21 cellular contexts compared by ENCODE assay signal in genomic region chr10:86698207-86698940, GRCh38. TPM values are rescaled to one million over a fixed set of nuclear protein-coding genes. Genes with fewer than 3 reads are reported as not detected.
DNase-seq lines count a peak whose midpoint lies in the region; ATAC-seq, FAIRE-seq and TF ChIP-seq lines count a peak whose summit lies in the region.
"Had no signal": no experiment of that assay in that cellular context is flagged by ENCODE, and none has a peak within 500 bp of the region (broad histone marks: within the 10 kb centered on the region; RNA-seq: fewer than 3 reads in every experiment).

No MANE protein-coding gene starts in this region.

- intact Hi-C loops in pancreas (cut with DNase I), result no loop called here
- intact Hi-C loops in Calu3 (cut with micrococcal nuclease; ENCODE audit: unreplicated experiment), result no loop called here

- H3K27me3 ChIP-seq in pancreas, result no peaks in the 10 kb centered on the region

- ATAC-seq in SK-N-SH treated with all-trans-retinoic acid at 6 μM for 48 hours, result peak; percentile 14; the same call in 1 of the 3 replicates
- ATAC-seq in pancreas, result peak; percentile 29 to 70 (median 41)
- ATAC-seq in T-cell (replicated peaks in 1 of 4), result no peak
- ATAC-seq in effector memory CD8-positive, alpha-beta T cell (replicated peaks), result no peak
- ATAC-seq: activated T-helper 17 cell treated with anti-CD3 and anti-CD28 coated beads, Interleukin-2, amount 50 U/mL, for 72 hours had no signal

- 50 to 53% methylated on average over 9 of the region's 9 CpGs for WGBS in pancreas, 2 donors

- H3K4me1 Mint-ChIP-seq in Calu3 (ENCODE audit: low read depth, unreplicated experiment) (no peaks in the 10 kb centered on the region), T-cell (no peaks in the 10 kb centered on the region)
- H3K4me1 Mint-ChIP-seq in effector memory CD8-positive, alpha-beta T cell (ENCODE audit: low read depth in 2 of 2), result peaks cover 0 to 2% of the 10 kb centered on the region in 2 donors
- H3K4me1 Mint-ChIP-seq: activated T-helper 17 cell treated with anti-CD3 and anti-CD28 coated beads, Interleukin-2, amount 50 U/mL, for 72 hours had no signal

- DNase-seq in fibroblast of villous mesenchyme (ENCODE audit: low read depth), result no peak
- peak in 4 of 6 donors; percentile 27 to 53 (median 31) for DNase-seq in pancreas
- no peak for DNase-seq in Calu3
- DNase-seq in T-cell, result no peak
- no peak for DNase-seq in activated CD4-positive, alpha-beta T cell treated with anti-CD3 and anti-CD28 coated beads, Interleukin-2, amount 50 U/mL, for 4 hours
- DNase-seq in effector memory CD8-positive, alpha-beta T cell, result no peak
- DNase-seq: AML-193; MV-4-11; NCI-H2081; NCI-H524 treated with DMSO at 0.1 percent for 48 hours; stimulated activated CD4-positive, alpha-beta T cell treated with anti-CD3 and anti-CD28 coated beads, Interleukin-4, amount 100 ng/mL, for 1 hour; substantia nigra; T-helper 1 cell had no signal

- H3K27ac Mint-ChIP-seq in Calu3 (ENCODE audit: unreplicated experiment), result no peak overlapping the region
- H3K27ac Mint-ChIP-seq in T-cell, result no peak overlapping the region
- no peak overlapping the region for H3K27ac Mint-ChIP-seq in effector memory CD8-positive, alpha-beta T cell
- H3K27ac Mint-ChIP-seq: activated T-helper 17 cell treated with anti-CD3 and anti-CD28 coated beads, Interleukin-2, amount 50 U/mL, for 72 hours had no signal

- H3K36me3 ChIP-seq in HEK293 (ENCODE audit: control insufficient read depth in 2 of 2, insufficient read depth in 1 of 2, low read length in 2 of 2) (no peaks in the 10 kb centered on the region), pancreas (no peaks in the 10 kb centered on the region)
- H3K36me3 ChIP-seq: HAP-1 had no signal

- H3K9me3 Mint-ChIP-seq in Calu3 (ENCODE audit: low read depth, unreplicated experiment) (no peaks in the 10 kb centered on the region), T-cell (no peaks in the 10 kb centered on the region)
- no peaks in the 10 kb centered on the region for H3K9me3 Mint-ChIP-seq in effector memory CD8-positive, alpha-beta T cell
- H3K9me3 Mint-ChIP-seq: activated T-helper 17 cell treated with anti-CD3 and anti-CD28 coated beads, Interleukin-2, amount 50 U/mL, for 72 hours had no signal

- no peak overlapping the region for H3K4me3 Mint-ChIP-seq in Calu3 (ENCODE audit: low read depth, unreplicated experiment)
- H3K4me3 Mint-ChIP-seq in T-cell, result no peak overlapping the region
- no peak overlapping the region for H3K4me3 Mint-ChIP-seq in effector memory CD8-positive, alpha-beta T cell
- H3K4me3 Mint-ChIP-seq: activated T-helper 17 cell treated with anti-CD3 and anti-CD28 coated beads, Interleukin-2, amount 50 U/mL, for 72 hours had no signal

- H3K27me3 Mint-ChIP-seq in Calu3 (ENCODE audit: unreplicated experiment) (peaks cover 19% of the 10 kb centered on the region), T-cell (no peaks in the 10 kb centered on the region)
- H3K27me3 Mint-ChIP-seq in effector memory CD8-positive, alpha-beta T cell, result peaks cover 0 to 7% of the 10 kb centered on the region in 2 donors
- H3K27me3 Mint-ChIP-seq: activated T-helper 17 cell treated with anti-CD3 and anti-CD28 coated beads, Interleukin-2, amount 50 U/mL, for 72 hours had no signal

- H3K9me3 ChIP-seq in HEK293 (ENCODE audit: control insufficient read depth, insufficient read depth, low read depth, low read length) (no peaks in the 10 kb centered on the region), pancreas (no peaks in the 10 kb centered on the region)
- H3K9me3 ChIP-seq: HAP-1 had no signal

- H3K4me3 ChIP-seq in HEK293 (ENCODE audit: low read depth, low read length), result no peak overlapping the region
- H3K4me3 ChIP-seq in fibroblast of villous mesenchyme (ENCODE audit: low read depth, low read length), result no peak overlapping the region
- no peak overlapping the region for H3K4me3 ChIP-seq in pancreas
- H3K4me3 ChIP-seq: HAP-1 had no signal

- no peak overlapping the region for H3K27ac ChIP-seq in HEK293 (ENCODE audit: extremely low read depth, low read depth, low read length)
- no peak overlapping the region for H3K27ac ChIP-seq in pancreas

- H3K4me1 ChIP-seq in HEK293 (ENCODE audit: control insufficient read depth, insufficient read depth, low read length) (no peaks in the 10 kb centered on the region), pancreas (no peaks in the 10 kb centered on the region)
- H3K4me1 ChIP-seq: HAP-1 had no signal

- H3K36me3 Mint-ChIP-seq in Calu3 (ENCODE audit: insufficient read depth, unreplicated experiment), result no peaks in the 10 kb centered on the region
- no peaks in the 10 kb centered on the region for H3K36me3 Mint-ChIP-seq in T-cell
- no peaks in the 10 kb centered on the region for H3K36me3 Mint-ChIP-seq in effector memory CD8-positive, alpha-beta T cell (ENCODE audit: insufficient read depth)

- no TSS peak for BruUV-seq in Calu3 (replicated peaks; lab: Mats Ljungman, UMichigan)

- POLR2A ChIA-PET in HEK293 (lab: Yijun Ruan, JAX), result no interaction called here
- POLR2A ChIA-PET in T-cell (lab: Charles Lee), result no interaction called here

- CTCF ChIA-PET in HEK293 (lab: Yijun Ruan, JAX), result interaction anchor here (1.2 kb wide), 1 partner anchor 10 kb away, joined by 3 read pairs; no protein-coding TSS in a partner anchor
- CTCF ChIA-PET in Calu3 (lab: Charles Lee), result no interaction called here
- CTCF ChIA-PET in T-cell (lab: Charles Lee), result no interaction called here

- peak; percentile 17; the same call in 1 of the 2 replicates for TF ChIP-seq CTCF in HEK293 (tag by site-specific recombination; IDR thresholded peaks at IDR 0.05)
- TF ChIP-seq CTCF in fibroblast of villous mesenchyme (IDR thresholded peaks at IDR 0.05; ENCODE audit: insufficient read depth, low read depth, low read length), result peak; percentile 25
- TF ChIP-seq CTCF in pancreas (IDR thresholded peaks at IDR 0.05), result no peak
- no peak for TF ChIP-seq CTCF in Calu3 (IDR thresholded peaks at IDR 0.05; ENCODE audit: unreplicated experiment)

- FAIRE-seq in pancreas (lab: Jason Lieb, UNC), result no peak

TF ChIP-seq in HEK293, 187 proteins besides CTCF, POLR2A, EP300 and RAD21 (continues in another document):
- TF ChIP-seq ATF2 (tag by site-specific recombination; IDR thresholded peaks at IDR 0.05; ENCODE audit: low read depth) (no peak), ZNF221 (tag by site-specific recombination; IDR thresholded peaks at IDR 0.05; ENCODE audit: borderline replicate concordance) (no peak), ZNF138 (tag by site-specific recombination; IDR thresholded peaks at IDR 0.05; ENCODE audit: borderline replicate concordance) (no peak)

TF ChIP-seq in SK-N-SH treated with all-trans-retinoic acid at 6 μM for 48 hours, 23 proteins besides CTCF, POLR2A, EP300 and RAD21 (continues in another document):
- TF ChIP-seq ARNTL (CRISPR knock-in tag; IDR thresholded peaks at IDR 0.05; ENCODE audit: borderline replicate concordance, low read depth) (no peak), BACH2 (CRISPR knock-in tag; IDR thresholded peaks at IDR 0.05; ENCODE audit: borderline replicate concordance) (no peak), ZFP3 (CRISPR knock-in tag; IDR thresholded peaks at IDR 0.05) (no peak), ZNF565 (CRISPR knock-in tag; conservative IDR thresholded peaks at IDR 0.05; ENCODE audit: low read depth) (no peak), ISL1 (CRISPR knock-in tag; IDR thresholded peaks at IDR 0.05) (no peak), CREB5 (CRISPR knock-in tag; IDR thresholded peaks at IDR 0.05; ENCODE audit: low read depth) (no peak), TCF4 (CRISPR knock-in tag; IDR thresholded peaks at IDR 0.05; ENCODE audit: borderline replicate concordance) (no peak), PPARA (CRISPR knock-in tag; IDR thresholded peaks at IDR 0.05; ENCODE audit: borderline replicate concordance) (no peak), RARB (CRISPR knock-in tag; IDR thresholded peaks at IDR 0.05) (no peak), ZC3H10 (CRISPR knock-in tag; IDR thresholded peaks at IDR 0.05) (no peak), POU6F1 (CRISPR knock-in tag; IDR thresholded peaks at IDR 0.05; ENCODE audit: borderline replicate concordance, low read depth) (no peak)

RNA-seq across cellular contexts. Expression of gene LDB3, which starts 30.1 kb away (rescaled TPM):
- total RNA-seq in fibroblast of villous mesenchyme, result under 0.01 and 0.32 TPM in 2 replicates
- under 1 TPM; 0.14 to 0.59 (median 0.30) TPM for total RNA-seq in pancreas
- 1 to 10 TPM; 1.3 to 2.1 TPM for polyA plus RNA-seq in pancreas
- total RNA-seq in Calu3 (2022), result not detected in 2 replicates
- under 1 TPM in 3 of 5 donors, not detected in 2; 0.07 to 0.16 (median 0.12) TPM for total RNA-seq in T-cell
- total RNA-seq: glomerular endothelial cell had no signal

RNA-seq across cellular contexts. Expression of gene OPN4, which starts 44.0 kb away (rescaled TPM):
- total RNA-seq in fibroblast of villous mesenchyme, result not detected in 2 replicates
- not detected for total RNA-seq in pancreas
- not detected for polyA plus RNA-seq in pancreas
- not detected in 2 replicates for total RNA-seq in Calu3 (2022)
- total RNA-seq in T-cell, result not detected
- total RNA-seq: activated CD8-positive, alpha-beta memory T cell treated with anti-CD3 and anti-CD28 coated beads for 36 hours; activated T-helper 17 cell treated with anti-CD3 and anti-CD28 coated beads, Interleukin-2, amount 50 U/mL, for 72 hours; cerebellum; glomerular endothelial cell; mesenteric fat pad had no signal

RNA-seq across cellular contexts. Expression of gene BMPR1A, which starts 58.0 kb away (rescaled TPM):
- 54.4 and 70.8 TPM in 2 replicates for total RNA-seq in fibroblast of villous mesenchyme
- 10 to 100 TPM in 5 of 6 donors, 1 to 10 TPM in 1; 9.9 to 22.3 (median 13.5) TPM for total RNA-seq in pancreas
- polyA plus RNA-seq in pancreas, result 1 to 10 TPM; 3.5 to 6.6 TPM
- total RNA-seq in Calu3 (2022), result 15.7 and 21.4 TPM in 2 replicates
- 10 to 100 TPM in 4 of 5 donors, 1 to 10 TPM in 1; 7.8 to 15.0 (median 11.4) TPM for total RNA-seq in T-cell

Comparison
In these comparisons a context has a peak if more than half of its experiments do, and no peak if none do; other contexts are left out.
1. CTCF ChIP-seq: peak in HEK293 (single experiment) and fibroblast of villous mesenchyme (single experiment); none in pancreas (0 of 4) and Calu3 (single experiment).
2. ATAC-seq: peak in SK-N-SH treated with all-trans-retinoic acid at 6 μM for 48 hours (single experiment) and pancreas (4 of 4); none in T-cell (0 of 4) and effector memory CD8-positive, alpha-beta T cell (single experiment).
3. DNase-seq: peak in pancreas (4 of 6); none in fibroblast of villous mesenchyme (single experiment), Calu3 (single experiment), T-cell (0 of 34), activated CD4-positive, alpha-beta T cell treated with anti-CD3 and anti-CD28 coated beads, Interleukin-2, amount 50 U/mL, for 4 hours (0 of 2) and effector memory CD8-positive, alpha-beta T cell (0 of 3).